ENCODE assay signal across 29 cellular contexts in genomic region chr3:174958671-174959328, GRCh38.
DNase-seq lines count a peak whose midpoint lies in the region; ATAC-seq and TF ChIP-seq lines count a peak whose summit lies in the region.
"Had no signal": no experiment of that assay in that cellular context is flagged by ENCODE, and none has a peak within 500 bp of the region (broad histone marks: within the 10 kb centered on the region; RNA-seq: fewer than 3 reads in every experiment).

No MANE protein-coding gene starts in this region.

- no peak for TF ChIP-seq CTCF in 22Rv1 (IDR thresholded peaks at IDR 0.05)
- TF ChIP-seq CTCF in fibroblast of mammary gland (conservative IDR thresholded peaks at IDR 0.05; ENCODE audit: control insufficient read depth, insufficient read depth, low read depth, low read length), result no peak

- DNase-seq in GM03348 (ENCODE audit: low spot score) (peak; percentile 7), NOMO-1 treated with DMSO at 0.1 percent for 48 hours (lab: John Stamatoyannopoulos, UW; ENCODE audit: unreplicated experiment) (peak; percentile 83), fibroblast of mammary gland (ENCODE audit: low read depth) (peak; percentile 31), 8988T (no peak), HuH-7 (ENCODE audit: low spot score) (no peak), Right ventricle myocardium superior (no peak)
- DNase-seq: activated CD4-positive, alpha-beta T cell treated with anti-CD3 and anti-CD28 coated beads for 48 hours; activated CD8-positive, alpha-beta memory T cell treated with anti-CD3 and anti-CD28 coated beads for 24 hours; activated effector memory CD4-positive, alpha-beta T cell treated with Interleukin-2 at 50 U/mL for 16 hours; activated naive CD8-positive, alpha-beta T cell treated with anti-CD3 and anti-CD28 coated beads, Interleukin-2, amount 10 ng/mL, durations not matched to agents 7 days and 5 days; Calu3; caudate nucleus; DND-41; lower lobe of right lung; NCI-H1092; NCI-H2029 treated with DMSO at 0.1 percent for 48 hours; NCI-H2227 treated with DMSO at 0.1 percent for 48 hours; ovary; retina; RPMI8226; WERI-Rb-1 had no signal

- H3K27ac ChIP-seq in 22Rv1, result peak overlapping the region; percentile 95
- H3K27ac ChIP-seq: KMS-11, lower lobe of right lung, ovary, SK-N-MC, WERI-Rb-1 had no signal

- no peak overlapping the region for H3K4me3 ChIP-seq in fibroblast of mammary gland (ENCODE audit: control insufficient read depth, low read depth, low read length)
- H3K4me3 ChIP-seq: ascending aorta, GM12878, GM23338, lower lobe of right lung, ovary, SK-N-MC, skin epidermis had no signal

- ATAC-seq in GM19324 (IDR thresholded peaks at IDR 0.05; ENCODE audit: low FRiP score, unreplicated experiment) (no peak), Right ventricle myocardium superior (ENCODE audit: poor library complexity) (no peak)
- ATAC-seq: GM12878, GM23338, lower lobe of right lung had no signal

- intact Hi-C loops in Right ventricle myocardium superior (cut with DNase I), result no loop called here

Comparison
In these comparisons a context has a peak if more than half of its experiments do, and no peak if none do; other contexts are left out.
1. DNase-seq: peak in GM03348 (single experiment), NOMO-1 treated with DMSO at 0.1 percent for 48 hours (single experiment) and fibroblast of mammary gland (single experiment); none in 8988T (single experiment), HuH-7 (single experiment) and Right ventricle myocardium superior (single experiment).